ENCODE assay signal across 34 cellular contexts in the genomic region with DNA sequence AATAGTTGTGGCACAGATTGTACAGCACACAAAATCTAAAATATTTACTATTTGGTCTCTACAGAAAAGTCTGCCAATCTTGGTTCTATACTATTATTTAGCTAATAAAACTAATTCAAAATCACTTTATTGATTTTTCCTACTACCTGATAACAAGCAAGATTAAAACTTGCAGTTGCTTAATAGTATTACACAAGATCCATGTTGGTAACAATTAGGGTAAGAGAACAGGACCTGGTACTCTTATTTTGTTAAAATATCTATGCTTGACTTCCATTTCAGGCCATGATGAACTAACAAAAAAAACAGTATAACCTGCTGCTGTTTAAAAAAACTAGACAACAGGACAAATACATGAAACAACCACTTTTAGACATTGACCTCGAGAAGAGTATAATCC.
"Had no signal": no experiment of that assay in that cellular context is flagged by ENCODE, and none has a peak within 500 bp of the region (broad histone marks: within the 10 kb centered on the region; RNA-seq: fewer than 3 reads in every experiment).

No MANE protein-coding gene starts in this region.

- DNase-seq: activated B cell treated with CpG ODN at 0.5 μM for 24 hours; activated CD4-positive, alpha-beta memory T cell treated with anti-CD3 and anti-CD28 coated beads for 36 hours; activated CD4-positive, alpha-beta T cell treated with anti-CD3 and anti-CD28 coated beads for 4 hours; activated CD4-positive, alpha-beta T cell treated with anti-CD3 and anti-CD28 coated beads, Interleukin-2, amount 10 ng/mL, durations not matched to agents 24 days and 14 days; activated CD4-positive, alpha-beta T cell treated with anti-CD3 and anti-CD28 coated beads, Interleukin-2, amount 50 U/mL, for 1 hour; activated CD4-positive, alpha-beta T cell treated with anti-CD3 and anti-CD28 coated beads, Interleukin-2, amount 50 U/mL, for 4 hours; activated CD4-positive, CD25-positive, alpha-beta regulatory T cell treated with anti-CD3 and anti-CD28 coated beads, Interleukin-2, amount 50 U/mL, for 72 hours; activated CD8-positive, alpha-beta memory T cell treated with anti-CD3 and anti-CD28 coated beads, Interleukin-2, amount 50 U/mL, for 4 hours; activated CD8-positive, alpha-beta T cell treated with anti-CD3 and anti-CD28 coated beads for 36 hours; activated effector memory CD4-positive, alpha-beta T cell treated with anti-CD3 and anti-CD28 coated beads, Interleukin-2, amount 50 U/mL, for 16 hours; activated gamma-delta T cell treated with Interleukin-2 at 50 U/mL for 16 hours; activated naive CD4-positive, alpha-beta T cell; activated naive CD4-positive, alpha-beta T cell treated with anti-CD3 and anti-CD28 coated beads for 36 hours; activated naive CD4-positive, alpha-beta T cell treated with anti-CD3 and anti-CD28 coated beads, Interleukin-2, amount 50 U/mL, for 16 hours; activated naive CD8-positive, alpha-beta T cell treated with anti-CD3 and anti-CD28 coated beads for 36 hours; activated T-cell treated with anti-CD3 and anti-CD28 coated beads for 4 hours; activated T-cell treated with anti-CD3 and anti-CD28 coated beads, Interleukin-2, amount 50 U/mL, for 1 hour; activated T-cell treated with anti-CD3 and anti-CD28 coated beads, Interleukin-2, amount 50 U/mL, for 4 hours; activated T-cell treated with anti-CD3 and anti-CD28 coated beads, Interleukin-2, amount 50 U/mL, for 72 hours; adrenal gland; amniotic stem cell; aorta; body of pancreas; brain microvascular endothelial cell; central memory CD4-positive, alpha-beta T cell; T-helper 1 cell; T-helper 2 cell; T-helper 9 cell had no signal

- ATAC-seq: activated CD8-positive, alpha-beta T cell treated with anti-CD3 and anti-CD28 coated beads for 36 hours; activated naive CD4-positive, alpha-beta T cell treated with anti-CD3 and anti-CD28 coated beads, Interleukin-2, amount 50 U/mL, for 72 hours; activated T-cell treated with anti-CD3 and anti-CD28 coated beads, Interleukin-2, amount 50 U/mL, for 4 hours; activated T-cell treated with anti-CD3 and anti-CD28 coated beads, Interleukin-2, amount 50 U/mL, for 72 hours; activated T-helper 17 cell treated with anti-CD3 and anti-CD28 coated beads, Interleukin-2, amount 50 U/mL, for 72 hours; body of pancreas had no signal

- H3K27me3 ChIP-seq: adrenal gland, body of pancreas, brain microvascular endothelial cell, breast epithelium had no signal

- H3K9me3 ChIP-seq: adrenal gland, body of pancreas, breast epithelium had no signal

- FAIRE-seq: astrocyte, TTC549 had no signal

- H3K27ac ChIP-seq: adrenal gland, body of pancreas, brain microvascular endothelial cell, breast epithelium, VCaP had no signal

- H3K4me3 ChIP-seq: adrenal gland, body of pancreas, breast epithelium had no signal

- H3K4me1 ChIP-seq: adrenal gland, breast epithelium had no signal

- H3K36me3 ChIP-seq: adrenal gland, brain microvascular endothelial cell had no signal
